Comparison of ENCODE assay signal across 8 cellular contexts in the genomic region with DNA sequence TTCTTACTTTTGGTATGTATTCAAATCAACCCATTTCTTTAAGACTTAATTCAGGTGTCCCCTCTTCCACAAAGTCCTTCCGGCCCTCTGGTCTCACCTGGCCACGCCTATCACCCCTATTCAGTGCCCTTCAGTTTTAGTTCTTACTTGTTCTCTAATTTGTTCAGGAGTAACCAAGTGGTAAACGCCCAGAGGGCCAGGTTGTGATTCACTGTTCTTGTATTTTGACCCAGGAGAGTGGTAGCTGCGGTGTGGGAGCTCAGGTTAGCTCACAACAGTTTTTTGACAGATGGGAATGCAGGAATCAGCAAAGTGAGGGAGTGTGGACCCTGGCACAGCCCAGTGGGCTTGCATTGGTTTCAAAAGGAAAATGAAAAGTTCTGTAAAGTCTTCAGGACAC.
DNase-seq lines count a peak whose midpoint lies in the region; ATAC-seq and TF ChIP-seq lines count a peak whose summit lies in the region.

No MANE protein-coding gene starts in this region.

- H3K9me3 Mint-ChIP-seq in activated T-cell treated with anti-CD3 and anti-CD28 coated beads, Interleukin-2, amount 50 U/mL, for 72 hours: no peaks in the 10 kb centered on the region
- H3K9me3 Mint-ChIP-seq in activated CD8-positive, alpha-beta T cell treated with anti-CD3 and anti-CD28 coated beads for 36 hours: no peaks in the 10 kb centered on the region

- H3K4me1 ChIP-seq in iPS-20b (ENCODE audit: insufficient read depth, low read length) (peaks cover 13% of the 10 kb centered on the region; the same call in 1 of the 2 replicates), upper lobe of right lung (peaks cover 16% of the 10 kb centered on the region)

- H3K27ac ChIP-seq in iPS-20b (ENCODE audit: low read length) (peak overlapping the region; percentile 23), upper lobe of right lung (peak overlapping the region; percentile 72)

- POLR2A ChIA-PET in activated CD8-positive, alpha-beta T cell treated with anti-CD3 and anti-CD28 coated beads for 36 hours (lab: Charles Lee): interaction anchor here (0.9 to 1.6 kb wide), 6 partner anchors 10 to 160 kb away, joined by 3 to 4 read pairs (median 3); no protein-coding TSS in a partner anchor

- H3K27me3 ChIP-seq in iPS-20b (ENCODE audit: insufficient read depth, low read length): no peaks in the 10 kb centered on the region
- no peaks in the 10 kb centered on the region for H3K27me3 ChIP-seq in upper lobe of right lung

- peak overlapping the region; percentile 50 to 60 for H3K4me3 Mint-ChIP-seq in activated T-cell treated with anti-CD3 and anti-CD28 coated beads, Interleukin-2, amount 50 U/mL, for 72 hours
- peak overlapping the region; percentile 11 for H3K4me3 Mint-ChIP-seq in activated CD8-positive, alpha-beta T cell treated with anti-CD3 and anti-CD28 coated beads for 36 hours

- no peak for TF ChIP-seq CTCF in activated CD8-positive, alpha-beta T cell treated with anti-CD3 and anti-CD28 coated beads for 36 hours (IDR thresholded peaks at IDR 0.05)
- TF ChIP-seq CTCF in upper lobe of right lung (IDR thresholded peaks at IDR 0.05): no peak

- no peak overlapping the region for H3K4me3 ChIP-seq in iPS-20b (ENCODE audit: low read length)
- H3K4me3 ChIP-seq in upper lobe of right lung: no peak overlapping the region

- ATAC-seq in activated T-cell treated with anti-CD3 and anti-CD28 coated beads, Interleukin-2, amount 50 U/mL, for 72 hours (replicated peaks in 1 of 2): no peak
- no peak for ATAC-seq in activated CD8-positive, alpha-beta T cell treated with anti-CD3 and anti-CD28 coated beads for 36 hours
- peak; percentile 81 for ATAC-seq in upper lobe of right lung

- no peak for DNase-seq in activated T-cell treated with anti-CD3 and anti-CD28 coated beads, Interleukin-2, amount 50 U/mL, for 72 hours
- DNase-seq in activated T-cell treated with anti-CD3 and anti-CD28 coated beads, Interleukin-2, amount 50 U/mL, for 48 hours: no peak
- no peak for DNase-seq in activated CD8-positive, alpha-beta T cell treated with anti-CD3 and anti-CD28 coated beads for 36 hours
- DNase-seq in upper lobe of right lung (no peak), NCI-H446 treated with DMSO at 0.1 percent for 48 hours (lab: John Stamatoyannopoulos, UW) (no peak), inferior parietal cortex (ENCODE audit: extremely low spot score) (no peak), middle frontal gyrus (ENCODE audit: extremely low spot score, low spot score) (no peak)

- intact Hi-C loops in activated CD8-positive, alpha-beta T cell treated with anti-CD3 and anti-CD28 coated beads for 36 hours (cut with micrococcal nuclease): loop anchor here (5.0 kb wide), 3 partner anchors 220 to 435 kb away; partner anchors contain the start of genes ARMH2 and C6orf62
- intact Hi-C loops in upper lobe of right lung (cut with DNase I): no loop called here

- H3K36me3 Mint-ChIP-seq in activated T-cell treated with anti-CD3 and anti-CD28 coated beads, Interleukin-2, amount 50 U/mL, for 72 hours (ENCODE audit: insufficient read depth in 2 of 2): no peaks in the 10 kb centered on the region
- H3K36me3 Mint-ChIP-seq in activated CD8-positive, alpha-beta T cell treated with anti-CD3 and anti-CD28 coated beads for 36 hours (ENCODE audit: low read depth): no peaks in the 10 kb centered on the region

- CTCF ChIA-PET in activated CD8-positive, alpha-beta T cell treated with anti-CD3 and anti-CD28 coated beads for 36 hours (lab: Charles Lee): interaction anchor here (0.6 to 8.7 kb wide), 87 partner anchors 8 to 448 kb away, joined by 3 to 156 read pairs (median 6); partner anchors contain the start of genes ACOT13, C6orf62, GMNN and RIPOR2

- peak overlapping the region; percentile 38 for H3K27ac Mint-ChIP-seq in activated T-cell treated with anti-CD3 and anti-CD28 coated beads, Interleukin-2, amount 50 U/mL, for 72 hours
- H3K27ac Mint-ChIP-seq in activated CD8-positive, alpha-beta T cell treated with anti-CD3 and anti-CD28 coated beads for 36 hours: peak overlapping the region; percentile 76

- no peaks in the 10 kb centered on the region for H3K36me3 ChIP-seq in iPS-20b (ENCODE audit: insufficient read depth, low read depth, low read length)
- H3K36me3 ChIP-seq in upper lobe of right lung: no peaks in the 10 kb centered on the region

- H3K9ac ChIP-seq in iPS-20b (ENCODE audit: low read depth, low read length): peak overlapping the region; percentile 9; the same call in 1 of the 2 replicates

- H3K9me3 ChIP-seq in iPS-20b (ENCODE audit: insufficient read depth, low read depth, low read length): no peaks in the 10 kb centered on the region
- no peaks in the 10 kb centered on the region for H3K9me3 ChIP-seq in upper lobe of right lung

- H3K4me1 Mint-ChIP-seq in activated T-cell treated with anti-CD3 and anti-CD28 coated beads, Interleukin-2, amount 50 U/mL, for 72 hours (ENCODE audit: low read depth): peaks cover 59% of the 10 kb centered on the region
- peaks cover 56% of the 10 kb centered on the region for H3K4me1 Mint-ChIP-seq in activated CD8-positive, alpha-beta T cell treated with anti-CD3 and anti-CD28 coated beads for 36 hours (ENCODE audit: low read depth)

- H3K27me3 Mint-ChIP-seq in activated T-cell treated with anti-CD3 and anti-CD28 coated beads, Interleukin-2, amount 50 U/mL, for 72 hours (ENCODE audit: low read depth): no peaks in the 10 kb centered on the region
- no peaks in the 10 kb centered on the region for H3K27me3 Mint-ChIP-seq in activated CD8-positive, alpha-beta T cell treated with anti-CD3 and anti-CD28 coated beads for 36 hours
